Comparison of ENCODE assay signal across 8 cellular contexts in the genomic region with DNA sequence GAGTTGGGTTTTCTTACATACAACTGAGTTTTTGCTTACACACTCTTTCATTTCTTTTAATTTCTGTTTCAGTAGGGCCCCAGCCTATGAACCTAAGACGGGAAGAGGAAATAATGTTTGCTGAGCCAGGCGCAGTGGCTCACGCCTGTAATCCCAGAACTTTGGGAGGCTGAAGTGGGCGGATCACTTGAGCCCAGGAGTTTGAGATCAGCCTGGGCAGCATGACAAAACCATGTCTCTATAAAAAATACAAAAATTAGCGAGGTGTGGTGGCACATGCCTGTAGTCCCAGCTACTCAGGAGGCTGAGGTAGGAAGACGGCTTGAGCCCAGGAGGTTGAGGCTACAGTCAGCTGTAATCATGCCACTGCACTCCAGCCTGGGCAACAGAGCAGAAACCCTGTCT. TPM values are rescaled to one million over a fixed set of nuclear protein-coding genes. Genes with fewer than 3 reads are reported as not detected.
DNase-seq lines count a peak whose midpoint lies in the region; ATAC-seq and TF ChIP-seq lines count a peak whose summit lies in the region.
"Not testable (repeated sequence)": the region's sequence is repeated elsewhere in the genome, so short reads cannot be mapped to it uniquely, and the experiment has no call there.

No MANE protein-coding gene starts in this region.

- H3K4me3 ChIP-seq in GM23338; colonic mucosa; trophoblast cell (ENCODE audit: low read depth, low read length); uterus: not testable (repeated sequence)

- peak overlapping the region; percentile 1 to 40 for H3K9ac ChIP-seq in colonic mucosa (ENCODE audit: low read depth in 2 of 2, low read length in 2 of 2)
- H3K9ac ChIP-seq in trophoblast cell (ENCODE audit: low read length) = not testable (repeated sequence)

- not testable (repeated sequence) for H4K20me1 ChIP-seq in GM23338 (replicated peaks; ENCODE audit: insufficient read depth)

- not testable (repeated sequence) for H3F3A ChIP-seq in GM23338 (replicated peaks; ENCODE audit: low read depth)

- not testable (repeated sequence) for H2BK5ac ChIP-seq in trophoblast cell (ENCODE audit: low read depth, low read length, poor library complexity)

- not testable (repeated sequence) for TF ChIP-seq CTCF in GM23338 (conservative IDR thresholded peaks at IDR 0.05; ENCODE audit: low read depth in 2 of 2); colonic mucosa (IDR thresholded peaks at IDR 0.05); uterus (IDR thresholded peaks at IDR 0.05)

- intact Hi-C loops in colonic mucosa (cut with DNase I); uterus (cut with DNase I; ENCODE audit: low total_unique reads): not testable (repeated sequence)

- H3K27me3 ChIP-seq in GM23338 (ENCODE audit: insufficient read depth); colonic mucosa; trophoblast cell (ENCODE audit: insufficient read depth, low read length); uterus: not testable (repeated sequence)

- peaks cover 58% of the 10 kb centered on the region for H3K4me1 Mint-ChIP-seq in GM23338

- H3K27ac ChIP-seq in GM23338 (ENCODE audit: low read depth) (peak overlapping the region; percentile 29; the same call in 1 of the 2 replicates), colonic mucosa (peak overlapping the region; percentile 72), uterus (peak overlapping the region; percentile 83 to 85)
- H3K27ac ChIP-seq in trophoblast cell (ENCODE audit: low read depth, low read length) = not testable (repeated sequence)

- not testable (repeated sequence) for H3K79me1 ChIP-seq in trophoblast cell (ENCODE audit: low read length)

- H3K4me2 ChIP-seq in GM23338 = peak overlapping the region; percentile 15; the same call in 1 of the 2 replicates
- not testable (repeated sequence) for H3K4me2 ChIP-seq in trophoblast cell (ENCODE audit: low read length)

- not testable (repeated sequence) for H3K23ac ChIP-seq in trophoblast cell (ENCODE audit: low read length)

- not testable (repeated sequence) for DNase-seq in GM23338 (ENCODE audit: low spot score); trophoblast cell
- peak; percentile 66 for DNase-seq in colonic mucosa
- peak; percentile 42 for DNase-seq in iris pigment epithelial cell (ENCODE audit: low read depth)
- peak in 1 of 2 donors; percentile 40 for DNase-seq in uterus

- H3K4me1 ChIP-seq in GM23338 (ENCODE audit: insufficient read depth) (peaks cover 59% of the 10 kb centered on the region), colonic mucosa (peaks cover 14% of the 10 kb centered on the region), trophoblast cell (ENCODE audit: control insufficient read depth in 1 of 2, insufficient read depth in 2 of 2, low read length in 2 of 2) (peaks cover 3 to 14% of the 10 kb centered on the region in 2 experiments), uterus (peaks cover 0 to 21% of the 10 kb centered on the region in 2 donors)

- H3K79me2 ChIP-seq in GM23338 (replicated peaks; ENCODE audit: insufficient read depth); trophoblast cell (ENCODE audit: control insufficient read depth, insufficient read depth, low read length, poor library complexity): not testable (repeated sequence)

- not testable (repeated sequence) for H4K12ac ChIP-seq in trophoblast cell (ENCODE audit: low read depth, low read length)

- H3K14ac ChIP-seq in trophoblast cell (ENCODE audit: low read length) = not testable (repeated sequence)

- H3K4ac ChIP-seq in trophoblast cell (ENCODE audit: low read depth, low read length) = not testable (repeated sequence)

- H3K4me3 Mint-ChIP-seq in GM23338 = not testable (repeated sequence)

- ATAC-seq in GM18868 (IDR thresholded peaks at IDR 0.05; ENCODE audit: unreplicated experiment) (peak; percentile 43), HG03378 (IDR thresholded peaks at IDR 0.05; ENCODE audit: unreplicated experiment) (peak; percentile 25), SK-N-SH treated with all-trans-retinoic acid at 6 μM for 48 hours (peak; percentile 17; the same call in 2 of the 3 replicates)
- not testable (repeated sequence) for ATAC-seq in GM23338

- not testable (repeated sequence) for H3K9me3 ChIP-seq in colonic mucosa; trophoblast cell (ENCODE audit: insufficient read depth, low read depth, low read length); uterus

- H3K9me3 Mint-ChIP-seq in GM23338 = not testable (repeated sequence)

- H2AK5ac ChIP-seq in trophoblast cell (ENCODE audit: low read length) = not testable (repeated sequence)

- H3K36me3 ChIP-seq in GM23338 (ENCODE audit: insufficient read depth); colonic mucosa; trophoblast cell (ENCODE audit: control insufficient read depth in 1 of 2, insufficient read depth in 2 of 2, low read length in 2 of 2); uterus: not testable (repeated sequence)

- TF ChIP-seq POLR2A in uterus (IDR thresholded peaks at IDR 0.05) = not testable (repeated sequence)

- H2AFZ ChIP-seq in GM23338 = peak overlapping the region; percentile 78; the same call in 1 of the 2 replicates
- H2AFZ ChIP-seq in trophoblast cell (ENCODE audit: insufficient read depth, low read length, poor library complexity) = not testable (repeated sequence)

- peaks cover 12% of the 10 kb centered on the region for H3K36me3 Mint-ChIP-seq in GM23338 (ENCODE audit: low read depth)

- peak overlapping the region; percentile 48 for H2BK12ac ChIP-seq in trophoblast cell (ENCODE audit: low read length)

- H4K8ac ChIP-seq in trophoblast cell (ENCODE audit: low read depth, low read length) = not testable (repeated sequence)

- no CpG with 5 or more reads among the region's 6 CpGs for WGBS in trophoblast cell (ENCODE audit: extremely low coverage, insufficient coverage, insufficient read length)

- not testable (repeated sequence) for H3K27me3 Mint-ChIP-seq in GM23338 (ENCODE audit: insufficient read depth, low read depth, poor library complexity)

- H3K27ac Mint-ChIP-seq in GM23338 = peak overlapping the region; percentile 77

- not testable (repeated sequence) for H2BK120ac ChIP-seq in trophoblast cell (ENCODE audit: insufficient read depth, low read length, poor library complexity)

- not testable (repeated sequence) for H3K18ac ChIP-seq in trophoblast cell (ENCODE audit: low read length)

- H3K9me2 ChIP-seq in GM23338 (ENCODE audit: insufficient read depth) = peaks cover 11% of the 10 kb centered on the region; the same call in 1 of the 2 replicates

- H4K91ac ChIP-seq in trophoblast cell (ENCODE audit: low read depth, low read length) = not testable (repeated sequence)

RNA-seq across cellular contexts. Expression of gene IFIT3, which starts 23.1 kb away (rescaled TPM):
- 0.43 and 0.52 TPM in 2 replicates for total RNA-seq in GM23338 (2014; rRNA removed; shearing (Covaris generic))
- polyA plus RNA-seq in GM23338 (2016; fragmentation: Nextera tagmentation; extraction: Ambion mirVana) = 0.42 TPM in 2 replicates
- total RNA-seq in colonic mucosa (1 to 10 TPM; 4.3 to 5.1 TPM), uterus (10 to 100 TPM in 2 of 4 donors, 1 to 10 TPM in 2; 6.9 to 25.3 (median 15.6) TPM)
- 0.11 and 0.14 TPM in 2 replicates for polyA plus RNA-seq in trophoblast cell (2013)

RNA-seq across cellular contexts. Expression of gene IFIT1B, which starts 26.9 kb away (rescaled TPM):
- total RNA-seq in GM23338 (2014; rRNA removed; shearing (Covaris generic)) = not detected in 2 replicates
- polyA plus RNA-seq in GM23338 (2016; fragmentation: Nextera tagmentation; extraction: Ambion mirVana) = 0.10 TPM in 2 replicates
- not detected for total RNA-seq in colonic mucosa
- not detected in 2 replicates for polyA plus RNA-seq in trophoblast cell (2013)
- 1 to 10 TPM in 1 of 4 donors, not detected in 3; 1.1 TPM for total RNA-seq in uterus

RNA-seq across cellular contexts. Expression of gene IFIT1, which starts 41.5 kb away (rescaled TPM):
- 3.1 and 3.9 TPM in 2 replicates for total RNA-seq in GM23338 (2014; rRNA removed; shearing (Covaris generic))
- 1.5 and 2.4 TPM in 2 replicates for polyA plus RNA-seq in GM23338 (2016; fragmentation: Nextera tagmentation; extraction: Ambion mirVana)
- total RNA-seq in colonic mucosa (1 to 10 TPM; 1.9 to 5.4 TPM), uterus (10 to 100 TPM; 13.5 to 27.4 (median 19.7) TPM)
- 1.3 and 1.6 TPM in 2 replicates for polyA plus RNA-seq in trophoblast cell (2013)

RNA-seq across cellular contexts. Expression of gene IFIT2, which starts 49.1 kb away (rescaled TPM):
- total RNA-seq in GM23338 (2014; rRNA removed; shearing (Covaris generic)) = not detected in 2 replicates
- 0.10 and 0.24 TPM in 2 replicates for polyA plus RNA-seq in GM23338 (2016; fragmentation: Nextera tagmentation; extraction: Ambion mirVana)
- total RNA-seq in colonic mucosa (1 to 10 TPM; 4.8 to 7.5 TPM), uterus (10 to 100 TPM in 1 of 4 donors, 1 to 10 TPM in 3; 1.5 to 17.7 (median 6.1) TPM)
- polyA plus RNA-seq in trophoblast cell (2013) = 0.05 and 0.06 TPM in 2 replicates
